17 cellular contexts compared by ENCODE assay signal in genomic region chr2:30486655-30487054, GRCh38.
"Had no signal": no experiment of that assay in that cellular context is flagged by ENCODE, and none has a peak within 500 bp of the region (broad histone marks: within the 10 kb centered on the region; RNA-seq: fewer than 3 reads in every experiment).

No MANE protein-coding gene starts in this region.

- H3K9me3 Mint-ChIP-seq: central memory CD8-positive, alpha-beta T cell; nephron progenitor cell; stimulated activated naive CD8-positive, alpha-beta T cell treated with anti-CD3 and anti-CD28 coated beads, Interleukin-15, Interleukin-2, amounts not matched to agents 100 ng/mL and 50 ng/mL, for 24 hours had no signal

- ATAC-seq: right cardiac atrium had no signal

- DNase-seq: activated CD4-positive, alpha-beta T cell treated with anti-CD3 and anti-CD28 coated beads for 1 hour; activated naive CD4-positive, alpha-beta T cell treated with Interleukin-2 at 50 U/mL for 16 hours; activated T-cell treated with anti-CD3 and anti-CD28 coated beads, Interleukin-2, amount 50 U/mL, for 1 hour; adrenal gland; brain microvascular endothelial cell; effector memory CD4-positive, alpha-beta T cell; hippocampal formation; kidney glomerular epithelial cell; left ventricle myocardium inferior; midbrain; nephron progenitor cell; right cardiac atrium; T-helper 1 cell; T-helper 9 cell; tibial artery had no signal

- H3K4me3 Mint-ChIP-seq: central memory CD8-positive, alpha-beta T cell; nephron progenitor cell; stimulated activated naive CD8-positive, alpha-beta T cell treated with anti-CD3 and anti-CD28 coated beads, Interleukin-15, Interleukin-2, amounts not matched to agents 100 ng/mL and 50 ng/mL, for 24 hours had no signal

- H3K27me3 Mint-ChIP-seq: central memory CD8-positive, alpha-beta T cell; stimulated activated naive CD8-positive, alpha-beta T cell treated with anti-CD3 and anti-CD28 coated beads, Interleukin-15, Interleukin-2, amounts not matched to agents 100 ng/mL and 50 ng/mL, for 24 hours had no signal

- H3K27ac Mint-ChIP-seq: nephron progenitor cell; stimulated activated naive CD8-positive, alpha-beta T cell treated with anti-CD3 and anti-CD28 coated beads, Interleukin-15, Interleukin-2, amounts not matched to agents 100 ng/mL and 50 ng/mL, for 24 hours had no signal
